ENCODE assay signal across 22 cellular contexts in genomic region chr4:15109583-15109982, GRCh38.
"Had no signal": no experiment of that assay in that cellular context is flagged by ENCODE, and none has a peak within 500 bp of the region (broad histone marks: within the 10 kb centered on the region; RNA-seq: fewer than 3 reads in every experiment).

No MANE protein-coding gene starts in this region.

- H3K9me3 Mint-ChIP-seq: IgD-negative memory B cell had no signal

- H3K4me3 ChIP-seq: K562 had no signal

- H3K27ac ChIP-seq: KMS-11, RWPE1 had no signal

- ATAC-seq: K562, Panc1, PC-3 had no signal

- H3K4me3 Mint-ChIP-seq: IgD-negative memory B cell had no signal

- H3K4me1 Mint-ChIP-seq: IgD-negative memory B cell had no signal

- H3K9me3 ChIP-seq: SK-N-SH had no signal

- H3K9ac ChIP-seq: KMS-11, SK-N-SH had no signal

- H3K4me2 ChIP-seq: KMS-11, SK-N-SH had no signal

- H3K36me3 Mint-ChIP-seq: IgD-negative memory B cell had no signal

- DNase-seq: Kasumi-1, MM.1S, NCI-H1092 treated with DMSO at 0.1 percent for 48 hours, NCI-H1436, NCI-H187, NCI-H2029, NCI-H2081 treated with DMSO at 0.1 percent for 48 hours, NCI-H2171, NCI-H226, NCI-H446, NCI-H510A, NCI-H524 treated with DMSO at 0.1 percent for 48 hours, NCI-H69, NCI-H774, SHP77, SK-N-SH had no signal

- H3K27me3 Mint-ChIP-seq: IgD-negative memory B cell had no signal
